Comparison of ENCODE assay signal across 1 cellular context in genomic region chr19:343451-343931, GRCh38.
A peak's percentile ranks its signal among the peaks of the same experiment; 100 is the strongest.
TF ChIP-seq lines count a peak whose summit lies in the region.

No MANE protein-coding gene starts in this region.

TF ChIP-seq in K562, 482 proteins besides CTCF, POLR2A, EP300 and RAD21 (continued from another document):
- TF ChIP-seq, protein P1, sequence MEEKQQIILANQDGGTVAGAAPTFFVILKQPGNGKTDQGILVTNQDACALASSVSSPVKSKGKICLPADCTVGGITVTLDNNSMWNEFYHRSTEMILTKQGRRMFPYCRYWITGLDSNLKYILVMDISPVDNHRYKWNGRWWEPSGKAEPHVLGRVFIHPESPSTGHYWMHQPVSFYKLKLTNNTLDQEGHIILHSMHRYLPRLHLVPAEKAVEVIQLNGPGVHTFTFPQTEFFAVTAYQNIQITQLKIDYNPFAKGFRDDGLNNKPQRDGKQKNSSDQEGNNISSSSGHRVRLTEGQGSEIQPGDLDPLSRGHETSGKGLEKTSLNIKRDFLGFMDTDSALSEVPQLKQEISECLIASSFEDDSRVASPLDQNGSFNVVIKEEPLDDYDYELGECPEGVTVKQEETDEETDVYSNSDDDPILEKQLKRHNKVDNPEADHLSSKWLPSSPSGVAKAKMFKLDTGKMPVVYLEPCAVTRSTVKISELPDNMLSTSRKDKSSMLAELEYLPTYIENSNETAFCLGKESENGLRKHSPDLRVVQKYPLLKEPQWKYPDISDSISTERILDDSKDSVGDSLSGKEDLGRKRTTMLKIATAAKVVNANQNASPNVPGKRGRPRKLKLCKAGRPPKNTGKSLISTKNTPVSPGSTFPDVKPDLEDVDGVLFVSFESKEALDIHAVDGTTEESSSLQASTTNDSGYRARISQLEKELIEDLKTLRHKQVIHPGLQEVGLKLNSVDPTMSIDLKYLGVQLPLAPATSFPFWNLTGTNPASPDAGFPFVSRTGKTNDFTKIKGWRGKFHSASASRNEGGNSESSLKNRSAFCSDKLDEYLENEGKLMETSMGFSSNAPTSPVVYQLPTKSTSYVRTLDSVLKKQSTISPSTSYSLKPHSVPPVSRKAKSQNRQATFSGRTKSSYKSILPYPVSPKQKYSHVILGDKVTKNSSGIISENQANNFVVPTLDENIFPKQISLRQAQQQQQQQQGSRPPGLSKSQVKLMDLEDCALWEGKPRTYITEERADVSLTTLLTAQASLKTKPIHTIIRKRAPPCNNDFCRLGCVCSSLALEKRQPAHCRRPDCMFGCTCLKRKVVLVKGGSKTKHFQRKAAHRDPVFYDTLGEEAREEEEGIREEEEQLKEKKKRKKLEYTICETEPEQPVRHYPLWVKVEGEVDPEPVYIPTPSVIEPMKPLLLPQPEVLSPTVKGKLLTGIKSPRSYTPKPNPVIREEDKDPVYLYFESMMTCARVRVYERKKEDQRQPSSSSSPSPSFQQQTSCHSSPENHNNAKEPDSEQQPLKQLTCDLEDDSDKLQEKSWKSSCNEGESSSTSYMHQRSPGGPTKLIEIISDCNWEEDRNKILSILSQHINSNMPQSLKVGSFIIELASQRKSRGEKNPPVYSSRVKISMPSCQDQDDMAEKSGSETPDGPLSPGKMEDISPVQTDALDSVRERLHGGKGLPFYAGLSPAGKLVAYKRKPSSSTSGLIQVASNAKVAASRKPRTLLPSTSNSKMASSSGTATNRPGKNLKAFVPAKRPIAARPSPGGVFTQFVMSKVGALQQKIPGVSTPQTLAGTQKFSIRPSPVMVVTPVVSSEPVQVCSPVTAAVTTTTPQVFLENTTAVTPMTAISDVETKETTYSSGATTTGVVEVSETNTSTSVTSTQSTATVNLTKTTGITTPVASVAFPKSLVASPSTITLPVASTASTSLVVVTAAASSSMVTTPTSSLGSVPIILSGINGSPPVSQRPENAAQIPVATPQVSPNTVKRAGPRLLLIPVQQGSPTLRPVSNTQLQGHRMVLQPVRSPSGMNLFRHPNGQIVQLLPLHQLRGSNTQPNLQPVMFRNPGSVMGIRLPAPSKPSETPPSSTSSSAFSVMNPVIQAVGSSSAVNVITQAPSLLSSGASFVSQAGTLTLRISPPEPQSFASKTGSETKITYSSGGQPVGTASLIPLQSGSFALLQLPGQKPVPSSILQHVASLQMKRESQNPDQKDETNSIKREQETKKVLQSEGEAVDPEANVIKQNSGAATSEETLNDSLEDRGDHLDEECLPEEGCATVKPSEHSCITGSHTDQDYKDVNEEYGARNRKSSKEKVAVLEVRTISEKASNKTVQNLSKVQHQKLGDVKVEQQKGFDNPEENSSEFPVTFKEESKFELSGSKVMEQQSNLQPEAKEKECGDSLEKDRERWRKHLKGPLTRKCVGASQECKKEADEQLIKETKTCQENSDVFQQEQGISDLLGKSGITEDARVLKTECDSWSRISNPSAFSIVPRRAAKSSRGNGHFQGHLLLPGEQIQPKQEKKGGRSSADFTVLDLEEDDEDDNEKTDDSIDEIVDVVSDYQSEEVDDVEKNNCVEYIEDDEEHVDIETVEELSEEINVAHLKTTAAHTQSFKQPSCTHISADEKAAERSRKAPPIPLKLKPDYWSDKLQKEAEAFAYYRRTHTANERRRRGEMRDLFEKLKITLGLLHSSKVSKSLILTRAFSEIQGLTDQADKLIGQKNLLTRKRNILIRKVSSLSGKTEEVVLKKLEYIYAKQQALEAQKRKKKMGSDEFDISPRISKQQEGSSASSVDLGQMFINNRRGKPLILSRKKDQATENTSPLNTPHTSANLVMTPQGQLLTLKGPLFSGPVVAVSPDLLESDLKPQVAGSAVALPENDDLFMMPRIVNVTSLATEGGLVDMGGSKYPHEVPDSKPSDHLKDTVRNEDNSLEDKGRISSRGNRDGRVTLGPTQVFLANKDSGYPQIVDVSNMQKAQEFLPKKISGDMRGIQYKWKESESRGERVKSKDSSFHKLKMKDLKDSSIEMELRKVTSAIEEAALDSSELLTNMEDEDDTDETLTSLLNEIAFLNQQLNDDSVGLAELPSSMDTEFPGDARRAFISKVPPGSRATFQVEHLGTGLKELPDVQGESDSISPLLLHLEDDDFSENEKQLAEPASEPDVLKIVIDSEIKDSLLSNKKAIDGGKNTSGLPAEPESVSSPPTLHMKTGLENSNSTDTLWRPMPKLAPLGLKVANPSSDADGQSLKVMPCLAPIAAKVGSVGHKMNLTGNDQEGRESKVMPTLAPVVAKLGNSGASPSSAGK (IDR thresholded peaks at IDR 0.05), result peak; percentile 38; the same call in 1 of the 2 replicates
- TF ChIP-seq, protein P2, sequence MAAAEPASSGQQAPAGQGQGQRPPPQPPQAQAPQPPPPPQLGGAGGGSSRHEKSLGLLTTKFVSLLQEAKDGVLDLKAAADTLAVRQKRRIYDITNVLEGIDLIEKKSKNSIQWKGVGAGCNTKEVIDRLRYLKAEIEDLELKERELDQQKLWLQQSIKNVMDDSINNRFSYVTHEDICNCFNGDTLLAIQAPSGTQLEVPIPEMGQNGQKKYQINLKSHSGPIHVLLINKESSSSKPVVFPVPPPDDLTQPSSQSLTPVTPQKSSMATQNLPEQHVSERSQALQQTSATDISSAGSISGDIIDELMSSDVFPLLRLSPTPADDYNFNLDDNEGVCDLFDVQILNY (CRISPR knock-in tag; IDR thresholded peaks at IDR 0.05), result peak; percentile 18; the same call in 1 of the 2 replicates
- TF ChIP-seq HBP1 (CRISPR knock-in tag; IDR thresholded peaks at IDR 0.05) (peak; percentile 49; the same call in 1 of the 2 replicates), ZNF76 (CRISPR knock-in tag; IDR thresholded peaks at IDR 0.05; ENCODE audit: borderline replicate concordance) (no peak), ZNF395 (CRISPR knock-in tag; IDR thresholded peaks at IDR 0.05) (peak; percentile 59; the same call in 1 of the 2 replicates), TOE1 (IDR thresholded peaks at IDR 0.05; ENCODE audit: borderline replicate concordance) (peak; percentile 36; the same call in 1 of the 2 replicates), TOE1 (CRISPR knock-in tag; IDR thresholded peaks at IDR 0.05; ENCODE audit: borderline replicate concordance, low read depth) (no peak), SMARCA4 (IDR thresholded peaks at IDR 0.05) (peak; percentile 12; the same call in 1 of the 2 replicates), CEBPG (CRISPR knock-in tag; IDR thresholded peaks at IDR 0.05) (0 out of 2 replicates have a peak, but pooled peaks have one; percentile 15), CEBPG (tag; conservative IDR thresholded peaks at IDR 0.05 in 1 of 2, IDR thresholded peaks at IDR 0.05 in 1 of 2) (no peak), STAT5A (IDR thresholded peaks at IDR 0.05; ENCODE audit: borderline replicate concordance, low read length) (no peak), MNT (conservative IDR thresholded peaks at IDR 0.05) (0 out of 4 replicates have a peak, but pooled peaks of 1 of the 2 experiments have one; percentile 16), HDGF (IDR thresholded peaks at IDR 0.05) (0 out of 2 replicates have a peak, but pooled peaks have one; percentile 10), NRF1 (conservative IDR thresholded peaks at IDR 0.05 in 1 of 2, IDR thresholded peaks at IDR 0.05 in 1 of 2) (peak; percentile 46 to 57), ARID3B (CRISPR knock-in tag; IDR thresholded peaks at IDR 0.05; ENCODE audit: borderline replicate concordance) (no peak), HLTF (IDR thresholded peaks at IDR 0.05) (0 out of 2 replicates have a peak, but pooled peaks have one; percentile 42), EP400 (IDR thresholded peaks at IDR 0.05) (peak; percentile 38; the same call in 1 of the 2 replicates), MTA3 (IDR thresholded peaks at IDR 0.05; ENCODE audit: borderline replicate concordance) (0 out of 2 replicates have a peak, but pooled peaks have one; percentile 14), E2F6 (IDR thresholded peaks at IDR 0.05; ENCODE audit: borderline replicate concordance in 1 of 2, extremely low read depth in 1 of 2, insufficient read depth in 1 of 2, insufficient read length in 1 of 2, low read depth in 1 of 2, low read length in 1 of 2, poor library complexity in 1 of 2, severe bottlenecking in 1 of 2) (peak in 1 of 2 experiments; percentile 47), ADNP (tag; IDR thresholded peaks at IDR 0.05) (no peak), GMEB1 (CRISPR knock-in tag; IDR thresholded peaks at IDR 0.05) (peak; percentile 18; the same call in 1 of the 2 replicates), JUNB (CRISPR knock-in tag; conservative IDR thresholded peaks at IDR 0.05) (no peak), LEF1 (IDR thresholded peaks at IDR 0.05) (0 out of 2 replicates have a peak, but pooled peaks have one; percentile 23), RNF2 (IDR thresholded peaks at IDR 0.05) (no peak), ZNF583 (CRISPR knock-in tag; IDR thresholded peaks at IDR 0.05) (no peak), ZNF143 (CRISPR knock-in tag; IDR thresholded peaks at IDR 0.05) (peak; percentile 18; the same call in 1 of the 2 replicates), ZNF134 (CRISPR knock-in tag; conservative IDR thresholded peaks at IDR 0.05) (no peak)
- TF ChIP-seq, protein P3, sequence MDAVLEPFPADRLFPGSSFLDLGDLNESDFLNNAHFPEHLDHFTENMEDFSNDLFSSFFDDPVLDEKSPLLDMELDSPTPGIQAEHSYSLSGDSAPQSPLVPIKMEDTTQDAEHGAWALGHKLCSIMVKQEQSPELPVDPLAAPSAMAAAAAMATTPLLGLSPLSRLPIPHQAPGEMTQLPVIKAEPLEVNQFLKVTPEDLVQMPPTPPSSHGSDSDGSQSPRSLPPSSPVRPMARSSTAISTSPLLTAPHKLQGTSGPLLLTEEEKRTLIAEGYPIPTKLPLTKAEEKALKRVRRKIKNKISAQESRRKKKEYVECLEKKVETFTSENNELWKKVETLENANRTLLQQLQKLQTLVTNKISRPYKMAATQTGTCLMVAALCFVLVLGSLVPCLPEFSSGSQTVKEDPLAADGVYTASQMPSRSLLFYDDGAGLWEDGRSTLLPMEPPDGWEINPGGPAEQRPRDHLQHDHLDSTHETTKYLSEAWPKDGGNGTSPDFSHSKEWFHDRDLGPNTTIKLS (IDR thresholded peaks at IDR 0.05; ENCODE audit: borderline replicate concordance, low read depth), result peak; percentile 39; the same call in 1 of the 2 replicates
